ENCODE assay signal across 19 cellular contexts in the genomic region with DNA sequence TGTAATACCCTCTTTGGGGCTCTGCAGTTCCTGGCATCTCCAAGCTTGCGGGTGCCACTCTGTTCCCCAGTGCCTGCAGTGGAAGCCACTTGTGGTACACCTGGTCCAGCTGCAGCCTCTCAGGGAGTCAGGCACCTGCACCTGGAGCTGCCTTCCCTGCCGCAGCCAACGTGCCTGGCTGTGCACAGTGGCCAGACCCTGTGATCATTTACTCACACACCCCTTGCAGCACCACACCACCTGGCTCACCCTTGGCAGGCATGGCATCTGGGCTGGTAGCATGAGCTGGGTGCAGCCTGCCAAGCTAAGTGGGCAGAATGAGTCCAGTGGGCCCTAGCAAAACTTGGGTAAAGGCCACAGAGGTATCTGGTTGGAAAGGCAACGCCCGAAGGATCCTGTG. TPM values are rescaled to one million over a fixed set of nuclear protein-coding genes. Genes with fewer than 3 reads are reported as not detected.
DNase-seq lines count a peak whose midpoint lies in the region; ATAC-seq and TF ChIP-seq lines count a peak whose summit lies in the region.
"Had no signal": no experiment of that assay in that cellular context is flagged by ENCODE, and none has a peak within 500 bp of the region (broad histone marks: within the 10 kb centered on the region; RNA-seq: fewer than 3 reads in every experiment).

No MANE protein-coding gene starts in this region.

- H3K27ac ChIP-seq in smooth muscle cell (ENCODE audit: low read depth) = no peak overlapping the region
- H3K27ac ChIP-seq: C4-2B had no signal

- no peaks in the 10 kb centered on the region for H3K9me3 ChIP-seq in mucosa of descending colon
- H3K9me3 ChIP-seq in smooth muscle cell (replicated peaks; ENCODE audit: low read depth) = no peaks in the 10 kb centered on the region

- 77% methylated on average over 5 of the region's 5 CpGs for WGBS in smooth muscle cell (ENCODE audit: low lambda C conversion rate)

- no peak overlapping the region for H2AFZ ChIP-seq in smooth muscle cell (ENCODE audit: low read depth)

- H3K4me1 ChIP-seq in mucosa of descending colon (ENCODE audit: low read depth) = peaks cover 20% of the 10 kb centered on the region
- H3K4me1 ChIP-seq in smooth muscle cell (ENCODE audit: low read depth) = peaks cover 9% of the 10 kb centered on the region

- H3K9ac ChIP-seq in smooth muscle cell (ENCODE audit: low read depth) = no peak overlapping the region

- H3K79me2 ChIP-seq in smooth muscle cell (ENCODE audit: low read depth) = no peaks in the 10 kb centered on the region

- no peaks in the 10 kb centered on the region for H3K27me3 ChIP-seq in smooth muscle cell (ENCODE audit: low read depth)

- H3K4me2 ChIP-seq in smooth muscle cell = no peak overlapping the region

- intact Hi-C loops in mucosa of descending colon (cut with DNase I, micrococcal nuclease) = no loop called here

- no peaks in the 10 kb centered on the region for H4K20me1 ChIP-seq in smooth muscle cell (ENCODE audit: low read depth)

- peak; percentile 83 for DNase-seq in Jurkat, Clone E6-1 (ENCODE audit: low read depth, low spot score)
- peak; percentile 22 for DNase-seq in NCI-H510A treated with DMSO at 0.1 percent for 48 hours (lab: John Stamatoyannopoulos, UW)
- peak in 2 of 3 donors; percentile 39 to 56 for DNase-seq in mucosa of descending colon
- DNase-seq in NAMALWA (ENCODE audit: low spot score) = no peak
- DNase-seq in activated naive CD4-positive, alpha-beta T cell (lab: John Stamatoyannopoulos, UW) = no peak
- DNase-seq in smooth muscle cell (lab: John Stamatoyannopoulos, UW; ENCODE audit: unreplicated experiment) = no peak
- no peak for DNase-seq in NCI-H2171 (lab: John Stamatoyannopoulos, UW)
- DNase-seq: CD8-positive, alpha-beta T cell; DMS 273 treated with DMSO at 0.1 percent for 48 hours; DND-41; Karpas-422; NCI-H1105 treated with DMSO at 0.1 percent for 48 hours; NCI-H146; NCI-H1930; NCI-H2227 treated with DMSO at 0.1 percent for 48 hours; NCI-H524 treated with DMSO at 0.1 percent for 48 hours; NCI-H82; T-cell had no signal

- H3F3A ChIP-seq in smooth muscle cell (ENCODE audit: low read depth) = no peaks in the 10 kb centered on the region

- TF ChIP-seq CTCF in mucosa of descending colon (IDR thresholded peaks at IDR 0.05) (no peak), smooth muscle cell (IDR thresholded peaks at IDR 0.05; ENCODE audit: borderline replicate concordance, insufficient read depth, poor library complexity, severe bottlenecking) (no peak)

- H3K36me3 ChIP-seq in mucosa of descending colon (ENCODE audit: low read depth) (no peaks in the 10 kb centered on the region), smooth muscle cell (ENCODE audit: low read depth) (no peaks in the 10 kb centered on the region)

- no peak overlapping the region for H3K4me3 ChIP-seq in Jurkat, Clone E6-1 (ENCODE audit: low read length)
- H3K4me3 ChIP-seq in mucosa of descending colon (no peak overlapping the region), smooth muscle cell (no peak overlapping the region)

- ATAC-seq in mucosa of descending colon = no peak
- ATAC-seq: CD8-positive, alpha-beta T cell; T-cell had no signal

RNA-seq across cellular contexts. Expression of gene NTPCR, which starts 51.1 kb away (rescaled TPM):
- polyA plus RNA-seq in Jurkat, Clone E6-1 (2012; ENCODE audit: insufficient read depth, insufficient read length) = 110 TPM
- total RNA-seq in mucosa of descending colon (10 to 100 TPM; 36.5 to 49.9 (median 46.4) TPM), smooth muscle cell (39.2 and 40.9 TPM in 2 replicates)
- polyA plus RNA-seq in smooth muscle cell = 54.3 and 59.2 TPM in 2 replicates

Comparison
In these comparisons a context has a peak if more than half of its experiments do, and no peak if none do; other contexts are left out.
1. DNase-seq: peak in Jurkat, Clone E6-1 (single experiment), NCI-H510A treated with DMSO at 0.1 percent for 48 hours (single experiment) and mucosa of descending colon (2 of 3); none in NAMALWA (single experiment), activated naive CD4-positive, alpha-beta T cell (0 of 4), smooth muscle cell (single experiment) and NCI-H2171 (single experiment).